ENCODE assay signal across 21 cellular contexts in the genomic region with DNA sequence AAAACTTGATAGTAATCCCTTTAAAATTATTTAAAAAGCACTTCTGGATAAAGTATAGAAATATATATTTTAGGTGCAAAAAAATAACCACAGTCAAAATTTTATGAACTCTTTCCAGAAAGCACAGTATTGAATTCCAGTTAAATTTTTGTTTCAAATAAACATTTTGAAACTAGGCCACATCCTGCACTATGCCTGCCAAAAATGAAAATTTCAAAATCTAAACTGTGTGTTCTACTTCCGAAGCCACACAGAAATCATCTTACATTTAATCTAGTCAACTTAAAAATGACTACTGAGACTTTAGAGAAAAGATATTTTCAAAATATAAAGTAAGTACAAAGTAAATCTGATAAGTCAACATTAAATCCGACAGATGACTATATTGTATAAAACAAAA. TPM values are rescaled to one million over a fixed set of nuclear protein-coding genes. Genes with fewer than 3 reads are reported as not detected.
DNase-seq lines count a peak whose midpoint lies in the region; ATAC-seq and TF ChIP-seq lines count a peak whose summit lies in the region.
"Had no signal": no experiment of that assay in that cellular context is flagged by ENCODE, and none has a peak within 500 bp of the region (broad histone marks: within the 10 kb centered on the region; RNA-seq: fewer than 3 reads in every experiment).

No MANE protein-coding gene starts in this region.

- H3K4me3 ChIP-seq in GM23248 (peak overlapping the region; percentile 21; the same call in 1 of the 2 replicates), sigmoid colon (no peak overlapping the region)
- H3K4me3 ChIP-seq: breast epithelium, esophagus squamous epithelium, upper lobe of left lung had no signal

- no peaks in the 10 kb centered on the region for H3K27me3 Mint-ChIP-seq in activated T-cell treated with anti-CD3 and anti-CD28 coated beads, Interleukin-2, amount 50 U/mL, for 4 hours (ENCODE audit: low read depth)
- H3K27me3 Mint-ChIP-seq: activated CD4-positive, alpha-beta T cell treated with anti-CD3 and anti-CD28 coated beads for 36 hours; activated naive CD8-positive, alpha-beta T cell treated with anti-CD3 and anti-CD28 coated beads for 36 hours had no signal

- H3K27ac ChIP-seq in GM23248 (peak overlapping the region; percentile 7; the same call in 1 of the 2 replicates), sigmoid colon (peak overlapping the region in 3 of 4 donors; percentile 24 to 65 (median 30))

- H3K4me2 ChIP-seq in GM23248 (ENCODE audit: unreplicated experiment) = peak overlapping the region; percentile 78

- H3K36me3 Mint-ChIP-seq in activated T-cell treated with anti-CD3 and anti-CD28 coated beads, Interleukin-2, amount 50 U/mL, for 4 hours (ENCODE audit: insufficient read depth) = no peaks in the 10 kb centered on the region
- H3K36me3 Mint-ChIP-seq: activated naive CD8-positive, alpha-beta T cell treated with anti-CD3 and anti-CD28 coated beads for 36 hours had no signal

- H3K9ac ChIP-seq in GM23248 = peak overlapping the region; percentile 38

- DNase-seq in GM23248 (peak; percentile 44), cerebellar cortex (ENCODE audit: low spot score) (peak; percentile 57), fibroblast of the conjunctiva (ENCODE audit: low read depth) (peak; percentile 8), sigmoid colon (no peak), DMS153 treated with DMSO at 0.1 percent for 48 hours (lab: John Stamatoyannopoulos, UW; ENCODE audit: unreplicated experiment) (no peak)
- no peak for DNase-seq in activated T-cell treated with anti-CD3 and anti-CD28 coated beads, Interleukin-2, amount 50 U/mL, for 4 hours
- DNase-seq: activated CD4-positive, alpha-beta T cell treated with anti-CD3 and anti-CD28 coated beads for 36 hours; activated naive CD8-positive, alpha-beta T cell treated with anti-CD3 and anti-CD28 coated beads for 36 hours; esophagus squamous epithelium; hypothalamus; Kasumi-1; kidney; midbrain; NCI-H524 treated with DMSO at 0.1 percent for 48 hours; retina; stimulated activated CD4-positive, alpha-beta T cell treated with anti-CD3 and anti-CD28 coated beads, Interleukin-1b, Interleukin-23, amount 100 ng/mL, for 48 hours; stimulated activated naive CD4-positive, alpha-beta T cell; upper lobe of left lung had no signal

- no peaks in the 10 kb centered on the region; the same call in 1 of the 2 replicates for H3K9me2 ChIP-seq in GM23248 (ENCODE audit: insufficient read depth)

- TF ChIP-seq EP300 in sigmoid colon (IDR thresholded peaks at IDR 0.05) = no peak

- H3K4me3 Mint-ChIP-seq in activated T-cell treated with anti-CD3 and anti-CD28 coated beads, Interleukin-2, amount 50 U/mL, for 4 hours = no peak overlapping the region
- H3K4me3 Mint-ChIP-seq: activated CD4-positive, alpha-beta T cell treated with anti-CD3 and anti-CD28 coated beads for 36 hours; activated naive CD8-positive, alpha-beta T cell treated with anti-CD3 and anti-CD28 coated beads for 36 hours had no signal

- peaks cover 17% of the 10 kb centered on the region for H3K4me1 ChIP-seq in GM23248 (ENCODE audit: insufficient read depth)
- peaks cover 0 to 28% (median 6%) of the 10 kb centered on the region in 4 donors for H3K4me1 ChIP-seq in sigmoid colon
- H3K4me1 ChIP-seq: breast epithelium had no signal

- H3K9me3 ChIP-seq in GM23248 (ENCODE audit: low read depth) = no peaks in the 10 kb centered on the region
- no peaks in the 10 kb centered on the region for H3K9me3 ChIP-seq in sigmoid colon
- H3K9me3 ChIP-seq: breast epithelium, esophagus squamous epithelium, upper lobe of left lung had no signal

- H3K79me2 ChIP-seq in GM23248 (ENCODE audit: insufficient read depth) = no peaks in the 10 kb centered on the region

- H3K27me3 ChIP-seq in GM23248 (replicated peaks; ENCODE audit: insufficient read depth) (no peaks in the 10 kb centered on the region), sigmoid colon (no peaks in the 10 kb centered on the region)
- H3K27me3 ChIP-seq: breast epithelium, esophagus squamous epithelium, upper lobe of left lung had no signal

- TF ChIP-seq CTCF in sigmoid colon (IDR thresholded peaks at IDR 0.05) = no peak

- no peaks in the 10 kb centered on the region for H3K4me1 Mint-ChIP-seq in activated T-cell treated with anti-CD3 and anti-CD28 coated beads, Interleukin-2, amount 50 U/mL, for 4 hours (ENCODE audit: low read depth)
- H3K4me1 Mint-ChIP-seq: activated CD4-positive, alpha-beta T cell treated with anti-CD3 and anti-CD28 coated beads for 36 hours; activated naive CD8-positive, alpha-beta T cell treated with anti-CD3 and anti-CD28 coated beads for 36 hours had no signal

- H3K9me3 Mint-ChIP-seq in activated T-cell treated with anti-CD3 and anti-CD28 coated beads, Interleukin-2, amount 50 U/mL, for 4 hours = no peaks in the 10 kb centered on the region
- H3K9me3 Mint-ChIP-seq: activated naive CD8-positive, alpha-beta T cell treated with anti-CD3 and anti-CD28 coated beads for 36 hours had no signal

- peaks cover 15% of the 10 kb centered on the region; the same call in 1 of the 2 replicates for H3F3A ChIP-seq in GM23248 (ENCODE audit: insufficient read depth)

- intact Hi-C loops in sigmoid colon (cut with DNase I) = no loop called here

- ATAC-seq in GM21381 (IDR thresholded peaks at IDR 0.05; ENCODE audit: unreplicated experiment) (no peak), HG02885 (IDR thresholded peaks at IDR 0.05; ENCODE audit: poor library complexity, unreplicated experiment) (no peak)
- ATAC-seq in activated T-cell treated with anti-CD3 and anti-CD28 coated beads, Interleukin-2, amount 50 U/mL, for 4 hours = no peak
- ATAC-seq: activated CD4-positive, alpha-beta T cell treated with anti-CD3 and anti-CD28 coated beads for 36 hours had no signal

- in situ Hi-C loops in GM23248 (cut with MboI) = no loop called here

- H3K36me3 ChIP-seq in GM23248 (ENCODE audit: low read depth) (no peaks in the 10 kb centered on the region), sigmoid colon (no peaks in the 10 kb centered on the region)
- H3K36me3 ChIP-seq: breast epithelium, esophagus squamous epithelium, upper lobe of left lung had no signal

- no peak for TF ChIP-seq POLR2A in sigmoid colon (IDR thresholded peaks at IDR 0.05)

- 17 to 20% methylated on average over 2 of the region's 2 CpGs for WGBS in GM23248 (ENCODE audit: low coverage in 1 of 2, low lambda C conversion rate in 2 of 2, missing lambda C conversion rate in 2 of 2), 2 experiments
- 69 to 73% methylated on average over 2 of the region's 2 CpGs for WGBS in sigmoid colon, 2 donors

- H2AFZ ChIP-seq in GM23248 = no peak overlapping the region

- H4K20me1 ChIP-seq in GM23248 (ENCODE audit: insufficient read depth) = no peaks in the 10 kb centered on the region

RNA-seq across cellular contexts. Expression of a gene that starts 50.0 kb away (rescaled TPM):
- 4.1 and 8.1 TPM in 2 replicates for total RNA-seq in GM23248 (2014; rRNA removed; shearing (Covaris generic))
- 2.2 and 3.5 TPM in 2 replicates for polyA plus RNA-seq in GM23248 (2016; fragmentation: Nextera tagmentation; extraction: Ambion mirVana)
- 10 to 100 TPM; 14.7 to 26.9 (median 18.6) TPM for total RNA-seq in sigmoid colon
- 1 to 10 TPM in 2 of 3 donors, under 1 TPM in 1; 0.69 to 1.2 (median 1.1) TPM for polyA plus RNA-seq in sigmoid colon
- under 1 TPM; 0.10 to 0.16 (median 0.14) TPM for total RNA-seq in activated T-cell treated with anti-CD3 and anti-CD28 coated beads, Interleukin-2, amount 50 U/mL, for 4 hours

Comparison
In these comparisons a context has a peak if more than half of its experiments do, and no peak if none do; other contexts are left out.
1. DNase-seq: peak in GM23248 (single experiment), cerebellar cortex (single experiment) and fibroblast of the conjunctiva (single experiment); none in sigmoid colon (single experiment), DMS153 treated with DMSO at 0.1 percent for 48 hours (single experiment) and activated T-cell treated with anti-CD3 and anti-CD28 coated beads, Interleukin-2, amount 50 U/mL, for 4 hours (single experiment).